Comparison of ENCODE assay signal across 8 cellular contexts in genomic region chr15:76311071-76311956, GRCh38. TPM values are rescaled to one million over a fixed set of nuclear protein-coding genes. Genes with fewer than 3 reads are reported as not detected.
DNase-seq lines count a peak whose midpoint lies in the region; ATAC-seq and TF ChIP-seq lines count a peak whose summit lies in the region.

TSS of gene ETFA (minus strand) at chr15:76311469. CDS start at chr15:76311388, 81 bp downstream.

- H3K27ac Mint-ChIP-seq in T-helper 1 cell treated with Interleukin-12 subunit alpha and Interleukin-12 subunit beta and Interleukin-4 antibody, amounts not matched to agents 30 μg/mL and 1 μg/mL, for 36 hours: peak within 1 kb of the TSS; percentile 80

- H3K27ac ChIP-seq in psoas muscle (peak within 1 kb of the TSS; percentile 92), urinary bladder (ENCODE audit: low read depth) (peak within 1 kb of the TSS; percentile 71)

- H3K4me1 ChIP-seq in psoas muscle (peaks cover 12% of the 10 kb centered on the region), urinary bladder (ENCODE audit: insufficient read depth) (no peaks in the 10 kb centered on the region)

- peak within 1 kb of the TSS; percentile 85 for H3K4me3 Mint-ChIP-seq in T-helper 1 cell treated with Interleukin-12 subunit alpha and Interleukin-12 subunit beta and Interleukin-4 antibody, amounts not matched to agents 30 μg/mL and 1 μg/mL, for 36 hours

- WGBS in psoas muscle, 3 donors: 0 to 1% (median 1%) methylated on average over 55 to 60 of the region's 60 CpGs
- WGBS in urinary bladder: under 1% methylated on average over 60 of the region's 60 CpGs

- H3K9me3 Mint-ChIP-seq in T-helper 1 cell treated with Interleukin-12 subunit alpha and Interleukin-12 subunit beta and Interleukin-4 antibody, amounts not matched to agents 30 μg/mL and 1 μg/mL, for 36 hours: no peaks in the 10 kb centered on the region

- TF ChIP-seq CTCF in psoas muscle (IDR thresholded peaks at IDR 0.05): no peak

- H3K27me3 ChIP-seq in psoas muscle (ENCODE audit: insufficient read depth in 3 of 3, low read length in 2 of 3): no peaks in the 10 kb centered on the region

- no peaks in the 10 kb centered on the region for H3K36me3 ChIP-seq in psoas muscle (ENCODE audit: insufficient read depth in 1 of 2, low read depth in 1 of 2)
- H3K36me3 ChIP-seq in urinary bladder (ENCODE audit: insufficient read depth): no peaks in the 10 kb centered on the region

- intact Hi-C loops in left ventricle myocardium superior (cut with micrococcal nuclease) (no loop called here), psoas muscle (cut with DNase I) (loop anchor here in 1 of 2 donors (5.0 kb wide), 1 partner anchor 114 kb away; no protein-coding TSS in a partner anchor)

- H3K36me3 Mint-ChIP-seq in T-helper 1 cell treated with Interleukin-12 subunit alpha and Interleukin-12 subunit beta and Interleukin-4 antibody, amounts not matched to agents 30 μg/mL and 1 μg/mL, for 36 hours (ENCODE audit: low read depth): peaks cover 11% of the 10 kb centered on the region

- no peaks in the 10 kb centered on the region for H3K9me3 ChIP-seq in psoas muscle

- H3K4me3 ChIP-seq in psoas muscle (peak within 1 kb of the TSS; percentile 88), urinary bladder (ENCODE audit: low read depth, low read length) (peak within 1 kb of the TSS; percentile 76)

- DNase-seq in NCI-H1694 (lab: John Stamatoyannopoulos, UW) (peak; percentile 90), amniotic stem cell (lab: John Stamatoyannopoulos, UW) (peak; percentile 94), left ventricle myocardium superior (peak; percentile 99), psoas muscle (peak; percentile 99)

- peaks cover 25% of the 10 kb centered on the region for H3K4me1 Mint-ChIP-seq in T-helper 1 cell treated with Interleukin-12 subunit alpha and Interleukin-12 subunit beta and Interleukin-4 antibody, amounts not matched to agents 30 μg/mL and 1 μg/mL, for 36 hours (ENCODE audit: low read depth)

- ATAC-seq in GM18498 (IDR thresholded peaks at IDR 0.05; ENCODE audit: unreplicated experiment) (peak; percentile 98), HG02885 (IDR thresholded peaks at IDR 0.05; ENCODE audit: poor library complexity, unreplicated experiment) (peak; percentile 98), left ventricle myocardium superior (peak; percentile 98), psoas muscle (peak; percentile 97 to 100 (median 98))

- H3K27me3 Mint-ChIP-seq in T-helper 1 cell treated with Interleukin-12 subunit alpha and Interleukin-12 subunit beta and Interleukin-4 antibody, amounts not matched to agents 30 μg/mL and 1 μg/mL, for 36 hours (ENCODE audit: low read depth): peaks cover 4% of the 10 kb centered on the region

RNA-seq across cellular contexts. Expression of gene ETFA, which starts in this region (rescaled TPM):
- total RNA-seq in left ventricle myocardium superior (497 TPM), psoas muscle (100 to 1,000 TPM; 258 to 315 (median 279) TPM), urinary bladder (117 TPM)
- polyA plus RNA-seq in psoas muscle (100 to 1,000 TPM; 257 to 368 (median 276) TPM), urinary bladder (99.8 TPM)

Comparison
In these comparisons a context has a peak if more than half of its experiments do, and no peak if none do; other contexts are left out.
1. Peak in every context shown above with its lines: DNase-seq, ATAC-seq, H3K4me3 ChIP-seq and H3K27ac ChIP-seq.